In genomic region chr4:40170588-40170987, GRCh38 we compare ENCODE assay signal across 20 cellular contexts. TPM values are rescaled to one million over a fixed set of nuclear protein-coding genes. Genes with fewer than 3 reads are reported as not detected.
A peak's percentile ranks its signal among the peaks of the same experiment; 100 is the strongest.
DNase-seq lines count a peak whose midpoint lies in the region; ATAC-seq, FAIRE-seq and TF ChIP-seq lines count a peak whose summit lies in the region.
"Had no signal": no experiment of that assay in that cellular context is flagged by ENCODE, and none has a peak within 500 bp of the region (broad histone marks: within the 10 kb centered on the region; RNA-seq: fewer than 3 reads in every experiment).

No MANE protein-coding gene starts in this region.

- peak; percentile 59 for ATAC-seq in GM18498 (IDR thresholded peaks at IDR 0.05; ENCODE audit: unreplicated experiment)
- peak; percentile 27 for ATAC-seq in GM19468 (IDR thresholded peaks at IDR 0.05; ENCODE audit: extremely low read depth, unreplicated experiment)
- peak; percentile 70 for ATAC-seq in HG03066 (IDR thresholded peaks at IDR 0.05; ENCODE audit: low read depth, unreplicated experiment)
- peak; percentile 82 for ATAC-seq in GM12878
- no peak for ATAC-seq in activated CD8-positive, alpha-beta memory T cell treated with anti-CD3 and anti-CD28 coated beads, Interleukin-2, amount 10 ng/mL, durations not matched to agents 7 days and 5 days
- ATAC-seq: lower lobe of right lung, natural killer cell had no signal

- H3K9me3 ChIP-seq in GM12878 (replicated peaks; ENCODE audit: control insufficient read depth, insufficient read depth, low read length) (no peaks in the 10 kb centered on the region), transverse colon (peaks cover 6 to 8% of the 10 kb centered on the region in 2 donors)

- H4K20me1 ChIP-seq in GM12878 (ENCODE audit: control insufficient read depth, insufficient read depth) = no peaks in the 10 kb centered on the region

- H3K4me3 Mint-ChIP-seq in activated CD8-positive, alpha-beta memory T cell treated with anti-CD3 and anti-CD28 coated beads, Interleukin-2, amount 10 ng/mL, durations not matched to agents 7 days and 5 days = no peak overlapping the region
- H3K4me3 Mint-ChIP-seq: activated CD4-positive, alpha-beta T cell treated with anti-CD3 and anti-CD28 coated beads, Interleukin-2, amount 10 ng/mL, durations not matched to agents 24 days and 14 days; endodermal cell; natural killer cell had no signal

- DNase-seq in GM12878 (ENCODE audit: low read depth, low spot score) (no peak), transverse colon (no peak), iPS-NIHi7 (ENCODE audit: extremely low spot score) (no peak), head of caudate nucleus (no peak)
- no peak for DNase-seq in activated CD8-positive, alpha-beta memory T cell treated with anti-CD3 and anti-CD28 coated beads, Interleukin-2, amount 10 ng/mL, durations not matched to agents 7 days and 5 days
- DNase-seq: activated T-cell treated with anti-CD3 and anti-CD28 coated beads, Interleukin-2, amount 50 U/mL, for 48 hours; endodermal cell; GF-D8; GM23248; lower lobe of right lung; natural killer cell; NCI-H1930; SIG-M5; stimulated activated CD4-positive, alpha-beta T cell treated with anti-CD3 and anti-CD28 coated beads, Interleukin-1b, Interleukin-23, amount 100 ng/mL, for 48 hours had no signal

- no peak for FAIRE-seq in GM12878 (lab: Jason Lieb, UNC)

- no peak overlapping the region for H3K27ac Mint-ChIP-seq in activated CD8-positive, alpha-beta memory T cell treated with anti-CD3 and anti-CD28 coated beads, Interleukin-2, amount 10 ng/mL, durations not matched to agents 7 days and 5 days
- H3K27ac Mint-ChIP-seq: activated CD4-positive, alpha-beta T cell treated with anti-CD3 and anti-CD28 coated beads, Interleukin-2, amount 10 ng/mL, durations not matched to agents 24 days and 14 days; endodermal cell; natural killer cell had no signal

- H3K27ac ChIP-seq in GM12878 (ENCODE audit: control insufficient read depth, insufficient read depth) = no peak overlapping the region
- no peak overlapping the region for H3K27ac ChIP-seq in transverse colon
- H3K27ac ChIP-seq: GM23248, lower lobe of right lung had no signal

- H2AFZ ChIP-seq in GM12878 (ENCODE audit: control insufficient read depth, low read depth, low read length) = no peak overlapping the region
- H2AFZ ChIP-seq: GM23248 had no signal

- TF ChIP-seq POLR2A in GM12878 (IDR thresholded peaks at IDR 0.05; ENCODE audit: low read depth, low read length) (no peak), transverse colon (IDR thresholded peaks at IDR 0.05) (no peak)

- RAD21 ChIA-PET in GM12878 (lab: Charles Lee; ENCODE audit: unreplicated experiment) = interaction anchor here (0.5 to 3.3 kb wide), 14 partner anchors 8 to 403 kb away, joined by 3 to 42 read pairs (median 6); partner anchors contain the start of gene RHOH

- no peaks in the 10 kb centered on the region for H3K27me3 Mint-ChIP-seq in activated CD8-positive, alpha-beta memory T cell treated with anti-CD3 and anti-CD28 coated beads, Interleukin-2, amount 10 ng/mL, durations not matched to agents 7 days and 5 days
- H3K27me3 Mint-ChIP-seq: activated CD4-positive, alpha-beta T cell treated with anti-CD3 and anti-CD28 coated beads, Interleukin-2, amount 10 ng/mL, durations not matched to agents 24 days and 14 days had no signal

- peaks cover 9% of the 10 kb centered on the region for H3K9me3 Mint-ChIP-seq in activated CD8-positive, alpha-beta memory T cell treated with anti-CD3 and anti-CD28 coated beads, Interleukin-2, amount 10 ng/mL, durations not matched to agents 7 days and 5 days (ENCODE audit: low read depth)

- H3K4me1 Mint-ChIP-seq in activated CD8-positive, alpha-beta memory T cell treated with anti-CD3 and anti-CD28 coated beads, Interleukin-2, amount 10 ng/mL, durations not matched to agents 7 days and 5 days = peaks cover 19% of the 10 kb centered on the region

- POLR2A ChIA-PET in GM12878 (lab: Charles Lee) = interaction anchor here (0.6 to 1.7 kb wide), 12 partner anchors 8 to 282 kb away, joined by 3 to 6 read pairs (median 4); no protein-coding TSS in a partner anchor

- H3K4me2 ChIP-seq in GM12878 (ENCODE audit: control insufficient read depth, insufficient read depth) = no peak overlapping the region

- SMC1A ChIA-PET in GM12878 (lab: Charles Lee; ENCODE audit: uncharacterized antibody, unreplicated experiment) = interaction anchor here (0.7 to 4.1 kb wide), 17 partner anchors 8 to 547 kb away, joined by 3 to 57 read pairs (median 5); no protein-coding TSS in a partner anchor

- H3K36me3 Mint-ChIP-seq in activated CD8-positive, alpha-beta memory T cell treated with anti-CD3 and anti-CD28 coated beads, Interleukin-2, amount 10 ng/mL, durations not matched to agents 7 days and 5 days = peaks cover 18% of the 10 kb centered on the region

- CTCF ChIA-PET in GM12878 (lab: Yijun Ruan, JAX) = interaction anchor here (0.8 to 3.5 kb wide), 6 partner anchors 11 to 155 kb away, joined by 3 to 17 read pairs (median 4); no protein-coding TSS in a partner anchor
- CTCF ChIA-PET in activated CD8-positive, alpha-beta memory T cell treated with anti-CD3 and anti-CD28 coated beads, Interleukin-2, amount 10 ng/mL, durations not matched to agents 7 days and 5 days (lab: Charles Lee) = interaction anchor here (1.3 to 2.4 kb wide), 2 partner anchors 13 to 21 kb away, joined by 3 to 8 read pairs; no protein-coding TSS in a partner anchor

- H3K27me3 ChIP-seq in GM12878 (replicated peaks in 1 of 2; ENCODE audit: control insufficient read depth in 2 of 2, insufficient read depth in 2 of 2, low read length in 1 of 2) (no peaks in the 10 kb centered on the region), transverse colon (no peaks in the 10 kb centered on the region)

- no TSS peak for BruUV-seq in GM12878 (replicated peaks; lab: Mats Ljungman, UMichigan)

- no peak for TF ChIP-seq RAD21 in GM12878 (IDR thresholded peaks at IDR 0.05; ENCODE audit: insufficient read depth, low read depth, low read length)

- in situ Hi-C loops in GM12878 (cut with MboI) = no loop called here
- in situ Hi-C loops in transverse colon (cut with MboI; ENCODE audit: low pct_ligation_motif_present in 1 of 4, low pct_unique_long_range_greater_than_20kb in 1 of 4, low sequenced_read_pairs in 3 of 4) = loop anchor here in 1 of 4 donors (25.0 kb wide), 1 partner anchor 142 kb away; no protein-coding TSS in a partner anchor

- H3K36me3 ChIP-seq in GM12878 (ENCODE audit: control insufficient read depth in 2 of 2, insufficient read depth in 2 of 2, low read length in 1 of 2) (no peaks in the 10 kb centered on the region), transverse colon (peaks cover 0 to 5% (median 0%) of the 10 kb centered on the region in 4 donors)
- H3K36me3 ChIP-seq: lower lobe of right lung had no signal

- H3K79me2 ChIP-seq in GM12878 (ENCODE audit: control insufficient read depth, insufficient read depth, low read length) = no peaks in the 10 kb centered on the region

- intact Hi-C loops in GM12878 (cut with micrococcal nuclease; ENCODE audit: unreplicated experiment) (loop anchor here (2.0 kb wide), 1 partner anchor 14 kb away; no protein-coding TSS in a partner anchor), transverse colon (cut with DNase I; ENCODE audit: low total_unique reads) (no loop called here), head of caudate nucleus (cut with DNase I) (no loop called here)

- TF ChIP-seq CTCF in GM12878 (IDR thresholded peaks at IDR 0.05 in 2 of 3, conservative IDR thresholded peaks at IDR 0.05 in 1 of 3; ENCODE audit: control insufficient read depth in 2 of 3, extremely low read depth in 1 of 3, insufficient read depth in 1 of 3, low read depth in 3 of 3, low read length in 3 of 3) = no peak
- no peak for TF ChIP-seq CTCF in transverse colon (IDR thresholded peaks at IDR 0.05)

- H3K4me3 ChIP-seq in GM12878 (no peak overlapping the region), transverse colon (no peak overlapping the region)
- H3K4me3 ChIP-seq: GM23248, lower lobe of right lung had no signal

- H3K9ac ChIP-seq in GM12878 (ENCODE audit: control insufficient read depth, insufficient read depth, low read length) = no peak overlapping the region
- H3K9ac ChIP-seq: GM23248 had no signal

- peak; percentile 38 to 86; a peak in 3 of 4 replicates for TF ChIP-seq EP300 in GM12878 (IDR thresholded peaks at IDR 0.05; ENCODE audit: borderline replicate concordance in 1 of 2, control insufficient read depth in 1 of 2, low read depth in 2 of 2, low read length in 2 of 2)
- no peak for TF ChIP-seq EP300 in transverse colon (IDR thresholded peaks at IDR 0.05; ENCODE audit: low read depth)

- peaks cover 21% of the 10 kb centered on the region for H3K4me1 ChIP-seq in GM12878 (ENCODE audit: control insufficient read depth, insufficient read depth, low read length)
- H3K4me1 ChIP-seq in transverse colon = no peaks in the 10 kb centered on the region
- H3K4me1 ChIP-seq: lower lobe of right lung had no signal

RNA-seq across cellular contexts. Expression of gene RHOH, which starts 26.2 kb away (rescaled TPM):
- total RNA-seq in GM12878 (2013; cell fraction: nucleolus; rRNA removed) = 89.6 and 93.8 TPM in 2 replicates
- total RNA-seq in GM12878 (2014; rRNA removed) (47.2 and 49.3 TPM in 2 replicates), GM12878 (2014; rRNA removed; fragmentation: Illumina TruSeq; extraction: Trizol) (46.5 and 48.1 TPM in 2 replicates), GM12878 (2021) (64.5 and 65.7 TPM in 2 replicates), transverse colon (10 to 100 TPM in 1 of 4 donors, 1 to 10 TPM in 2, not detected in 1; 4.1 to 10.3 (median 4.1) TPM)
- polyA plus RNA-seq in GM12878 (2011; ENCODE audit: low read depth) = 44.8 TPM
- polyA plus RNA-seq in GM12878 (2011; rRNA removed) (120 and 128 TPM in 2 replicates), GM12878 (2014; fragmentation: Illumina TruSeq; extraction: Trizol) (51.9 and 67.1 TPM in 2 replicates), GM12878 (2014; fragmentation: Nextera tagmentation; extraction: Ambion mirVana) (10 to 100 TPM; 48.9 to 78.4 TPM), GM12878 (2014; rRNA removed) (48.4 and 49.5 TPM in 2 replicates), GM12878 (2016; fragmentation: Nextera tagmentation; extraction: Ambion mirVana) (10 to 100 TPM; 63.8 to 64.4 TPM)
- 117 and 119 TPM in 2 replicates for polyA plus RNA-seq in GM12878 (2011; cell fraction: cytosol; rRNA removed)
- 75.7 and 87.1 TPM in 2 replicates for polyA plus RNA-seq in GM12878 (2011; cell fraction: nucleus; rRNA removed)
- polyA plus RNA-seq in GM12878 (2012) = 56.8 and 82.4 TPM in 2 replicates
- polyA minus RNA-seq in GM12878 (2011; rRNA and poly(A)+ RNA removed) = 176 and 260 TPM in 2 replicates
- 56.8 and 63.4 TPM in 2 replicates for polyA minus RNA-seq in GM12878 (2011; cell fraction: cytosol; rRNA and poly(A)+ RNA removed)
- 91.3 and 105 TPM in 2 replicates for polyA minus RNA-seq in GM12878 (2011; cell fraction: nucleus; rRNA and poly(A)+ RNA removed)
- 100 to 1,000 TPM; 136 to 145 TPM for total RNA-seq in activated CD8-positive, alpha-beta memory T cell treated with anti-CD3 and anti-CD28 coated beads, Interleukin-2, amount 10 ng/mL, durations not matched to agents 7 days and 5 days
- total RNA-seq: fibroblast of villous mesenchyme, GM23248, pulmonary artery endothelial cell had no signal
- polyA plus RNA-seq: GM23248 had no signal

Comparison
In these comparisons a context has a peak if more than half of its experiments do, and no peak if none do; other contexts are left out.
1. RNA of gene RHOH, which starts 26.2 kb away (total RNA-seq): 136 to 145 TPM in activated CD8-positive, alpha-beta memory T cell treated with anti-CD3 and anti-CD28 coated beads, Interleukin-2, amount 10 ng/mL, durations not matched to agents 7 days and 5 days and 46.5 to 93.8 TPM in GM12878; 4.1 to 10.3 TPM in transverse colon; every median in the first group is over 4 times any median in the second.